Comparison of ENCODE assay signal across 10 cellular contexts in genomic region chr5:1204693-1205242, GRCh38. TPM values are rescaled to one million over a fixed set of nuclear protein-coding genes. Genes with fewer than 3 reads are reported as not detected.
DNase-seq lines count a peak whose midpoint lies in the region; ATAC-seq and TF ChIP-seq lines count a peak whose summit lies in the region.
"Had no signal": no experiment of that assay in that cellular context is flagged by ENCODE, and none has a peak within 500 bp of the region (broad histone marks: within the 10 kb centered on the region; RNA-seq: fewer than 3 reads in every experiment).

No MANE protein-coding gene starts in this region.

- no peak overlapping the region for H2AFZ ChIP-seq in SK-N-SH (ENCODE audit: low read depth)

- no peaks in the 10 kb centered on the region for H3K9me3 Mint-ChIP-seq in CD4-positive, alpha-beta memory T cell
- H3K9me3 Mint-ChIP-seq: mesothelial cell of epicardium; stimulated activated naive B cell treated with anti-CD40 and anti-IgM and Interleukin-4, amounts not matched to agents 10 μg/mL and 1 μg/mL and 100 μg/mL, for 72 hours had no signal

- no peak for TF ChIP-seq EP300 in SK-N-SH (IDR thresholded peaks at IDR 0.05; ENCODE audit: borderline replicate concordance in 1 of 2, low read depth in 1 of 2, low read length in 1 of 2)

- H3F3A ChIP-seq in SK-N-SH (replicated peaks; ENCODE audit: insufficient read depth), result no peaks in the 10 kb centered on the region

- CTCF ChIA-PET in AG04449 (lab: Yijun Ruan, JAX) (interaction anchor here (0.8 to 1.1 kb wide), 3 partner anchors 9 to 281 kb away, joined by 3 to 6 read pairs (median 4); no protein-coding TSS in a partner anchor), SK-N-SH (lab: Yijun Ruan, JAX) (interaction anchor here (0.6 to 4.6 kb wide), 11 partner anchors 11 to 450 kb away, joined by 3 to 23 read pairs (median 4); no protein-coding TSS in a partner anchor)
- CTCF ChIA-PET in CD4-positive, alpha-beta memory T cell (lab: Charles Lee; ENCODE audit: partially characterized antibody), result no interaction called here

- TF ChIP-seq CTCF in AG04449 (IDR thresholded peaks at IDR 0.05; ENCODE audit: insufficient read depth, low read length, missing control alignments) (peak; percentile 24), SK-N-SH (IDR thresholded peaks at IDR 0.05) (peak; percentile 21)

- H3K27ac ChIP-seq in SK-N-SH (ENCODE audit: low read depth in 2 of 2, low read length in 1 of 2), result no peak overlapping the region
- H3K27ac ChIP-seq in CD4-positive, alpha-beta memory T cell (ENCODE audit: low read depth, low read length), result no peak overlapping the region

- POLR2A ChIA-PET in AG04449 (lab: Yijun Ruan, JAX) (interaction anchor here (0.6 kb wide), 1 partner anchor 441 kb away, joined by 3 read pairs; no protein-coding TSS in a partner anchor), SK-N-SH (lab: Yijun Ruan, JAX) (no interaction called here)
- POLR2A ChIA-PET in CD4-positive, alpha-beta memory T cell (lab: Charles Lee; ENCODE audit: partially characterized antibody), result no interaction called here

- no peaks in the 10 kb centered on the region for H3K4me1 Mint-ChIP-seq in CD4-positive, alpha-beta memory T cell
- H3K4me1 Mint-ChIP-seq: mesothelial cell of epicardium; stimulated activated naive B cell treated with anti-CD40 and anti-IgM and Interleukin-4, amounts not matched to agents 10 μg/mL and 1 μg/mL and 100 μg/mL, for 72 hours had no signal

- H3K27ac Mint-ChIP-seq in CD4-positive, alpha-beta memory T cell, result no peak overlapping the region
- H3K27ac Mint-ChIP-seq: mesothelial cell of epicardium; stimulated activated naive B cell treated with anti-CD40 and anti-IgM and Interleukin-4, amounts not matched to agents 10 μg/mL and 1 μg/mL and 100 μg/mL, for 72 hours had no signal

- TF ChIP-seq RAD21 in SK-N-SH (IDR thresholded peaks at IDR 0.05; ENCODE audit: low read length), result peak; percentile 41

- no peaks in the 10 kb centered on the region for H3K9me2 ChIP-seq in SK-N-SH

- H3K9me3 ChIP-seq in SK-N-SH, result no peaks in the 10 kb centered on the region
- no peaks in the 10 kb centered on the region for H3K9me3 ChIP-seq in CD4-positive, alpha-beta memory T cell (ENCODE audit: control insufficient read depth in 1 of 2, low read length in 2 of 2)

- H3K4me2 ChIP-seq in SK-N-SH, result no peak overlapping the region

- WGBS in SK-N-SH (ENCODE audit: low lambda C conversion rate), result 16% methylated on average over 18 of the region's 18 CpGs

- no peaks in the 10 kb centered on the region for H3K4me1 ChIP-seq in SK-N-SH (ENCODE audit: control insufficient read depth in 1 of 2, insufficient read depth in 2 of 2, low read depth in 1 of 2, low read length in 1 of 2)
- no peaks in the 10 kb centered on the region for H3K4me1 ChIP-seq in CD4-positive, alpha-beta memory T cell (ENCODE audit: insufficient read depth, low read length)

- H3K36me3 Mint-ChIP-seq in CD4-positive, alpha-beta memory T cell, result no peaks in the 10 kb centered on the region
- H3K36me3 Mint-ChIP-seq: mesothelial cell of epicardium; stimulated activated naive B cell treated with anti-CD40 and anti-IgM and Interleukin-4, amounts not matched to agents 10 μg/mL and 1 μg/mL and 100 μg/mL, for 72 hours had no signal

- intact Hi-C loops in CD4-positive, alpha-beta memory T cell (cut with micrococcal nuclease), result no loop called here

- H3K27me3 ChIP-seq in SK-N-SH (ENCODE audit: insufficient read depth), result peaks cover 59% of the 10 kb centered on the region
- H3K27me3 ChIP-seq in CD4-positive, alpha-beta memory T cell (ENCODE audit: insufficient read depth, low read length), result no peaks in the 10 kb centered on the region

- no peaks in the 10 kb centered on the region for H4K20me1 ChIP-seq in SK-N-SH (ENCODE audit: insufficient read depth)

- no peak for ATAC-seq in HG02870 (IDR thresholded peaks at IDR 0.05; ENCODE audit: unreplicated experiment)
- ATAC-seq: stimulated activated naive B cell treated with anti-CD40 and anti-IgM and Interleukin-4, amounts not matched to agents 10 μg/mL and 1 μg/mL and 100 μg/mL, for 72 hours had no signal

- DNase-seq in AG04449 (ENCODE audit: low read depth, low spot score) (no peak), HT1080 (ENCODE audit: low read depth) (peak; percentile 49), SK-N-SH (peak; percentile 76), iPS DF 19.7 (ENCODE audit: low read depth, low spot score) (peak; percentile 33), kidney glomerular epithelial cell (lab: John Stamatoyannopoulos, UW) (no peak)
- no peak for DNase-seq in stimulated activated CD4-positive, alpha-beta T cell treated with anti-CD3 and anti-CD28 coated beads, Interleukin-12 subunit alpha, Interleukin-12 subunit beta, amount 100 ng/mL, for 4 hours
- DNase-seq in CD4-positive, alpha-beta memory T cell, result no peak
- DNase-seq: stimulated activated naive B cell treated with anti-CD40 and anti-IgM and Interleukin-4, amounts not matched to agents 10 μg/mL and 1 μg/mL and 100 μg/mL, for 72 hours had no signal

- H3K36me3 ChIP-seq in SK-N-SH (replicated peaks in 1 of 2; ENCODE audit: control insufficient read depth in 1 of 2, insufficient read depth in 2 of 2, low read length in 1 of 2), result no peaks in the 10 kb centered on the region
- no peaks in the 10 kb centered on the region for H3K36me3 ChIP-seq in CD4-positive, alpha-beta memory T cell (ENCODE audit: insufficient read depth, low read length)

- H3K4me3 Mint-ChIP-seq in CD4-positive, alpha-beta memory T cell, result no peak overlapping the region
- H3K4me3 Mint-ChIP-seq: mesothelial cell of epicardium; stimulated activated naive B cell treated with anti-CD40 and anti-IgM and Interleukin-4, amounts not matched to agents 10 μg/mL and 1 μg/mL and 100 μg/mL, for 72 hours had no signal

- no peak overlapping the region for H3K9ac ChIP-seq in SK-N-SH

- H3K4me3 ChIP-seq in AG04449 (ENCODE audit: low read depth, low read length) (no peak overlapping the region), SK-N-SH (ENCODE audit: low read depth in 2 of 2, low read length in 1 of 2) (no peak overlapping the region)
- no peak overlapping the region for H3K4me3 ChIP-seq in CD4-positive, alpha-beta memory T cell (ENCODE audit: low read length in 2 of 2)

- H3K79me2 ChIP-seq in SK-N-SH (ENCODE audit: insufficient read depth), result no peaks in the 10 kb centered on the region

- H3K27me3 Mint-ChIP-seq in CD4-positive, alpha-beta memory T cell, result no peaks in the 10 kb centered on the region

TF ChIP-seq in SK-N-SH, 30 proteins besides CTCF, POLR2A, EP300 and RAD21:
- TF ChIP-seq RCOR1 (IDR thresholded peaks at IDR 0.05; ENCODE audit: low read length) (no peak), USF2 (IDR thresholded peaks at IDR 0.05; ENCODE audit: borderline replicate concordance, low read depth, low read length) (no peak), RFX5 (IDR thresholded peaks at IDR 0.05; ENCODE audit: low read length) (no peak), FOXM1 (IDR thresholded peaks at IDR 0.05; ENCODE audit: low read depth) (no peak), SMC3 (IDR thresholded peaks at IDR 0.05; ENCODE audit: low read depth, low read length) (0 out of 2 replicates have a peak, but pooled peaks have one; percentile 20)
- TF ChIP-seq, protein P1, sequence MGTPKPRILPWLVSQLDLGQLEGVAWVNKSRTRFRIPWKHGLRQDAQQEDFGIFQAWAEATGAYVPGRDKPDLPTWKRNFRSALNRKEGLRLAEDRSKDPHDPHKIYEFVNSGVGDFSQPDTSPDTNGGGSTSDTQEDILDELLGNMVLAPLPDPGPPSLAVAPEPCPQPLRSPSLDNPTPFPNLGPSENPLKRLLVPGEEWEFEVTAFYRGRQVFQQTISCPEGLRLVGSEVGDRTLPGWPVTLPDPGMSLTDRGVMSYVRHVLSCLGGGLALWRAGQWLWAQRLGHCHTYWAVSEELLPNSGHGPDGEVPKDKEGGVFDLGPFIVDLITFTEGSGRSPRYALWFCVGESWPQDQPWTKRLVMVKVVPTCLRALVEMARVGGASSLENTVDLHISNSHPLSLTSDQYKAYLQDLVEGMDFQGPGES (IDR thresholded peaks at IDR 0.05; ENCODE audit: low read depth, low read length), result no peak

RNA-seq across cellular contexts. Expression of gene SLC6A19, which starts 3.4 kb away (rescaled TPM):
- total RNA-seq in HT1080 (2014; rRNA removed; shearing (Covaris generic)), result not detected in 2 replicates
- polyA plus RNA-seq in HT1080 (2015; cell fraction: cytosol; rRNA removed), result not detected in 2 replicates
- not detected in 2 replicates for polyA plus RNA-seq in HT1080 (2015; cell fraction: nucleus; rRNA removed)
- not detected in 2 replicates for polyA plus RNA-seq in SK-N-SH (2012; rRNA removed)
- polyA plus RNA-seq in SK-N-SH (2012; cell fraction: cytosol; rRNA removed), result not detected in 2 replicates
- 0.02 TPM in 1 of 2 replicates, not detected in the other for polyA plus RNA-seq in SK-N-SH (2012; cell fraction: nucleus; rRNA removed)
- total RNA-seq in CD4-positive, alpha-beta memory T cell, result not detected
- not detected for polyA plus RNA-seq in CD4-positive, alpha-beta memory T cell
- total RNA-seq: mesothelial cell of epicardium had no signal

RNA-seq across cellular contexts. Expression of gene SLC6A18, which starts 20.4 kb away (rescaled TPM):
- not detected in 2 replicates for total RNA-seq in HT1080 (2014; rRNA removed; shearing (Covaris generic))
- polyA plus RNA-seq in HT1080 (2015; cell fraction: cytosol; rRNA removed), result not detected in 2 replicates
- polyA plus RNA-seq in HT1080 (2015; cell fraction: nucleus; rRNA removed), result not detected in 2 replicates
- not detected in 2 replicates for polyA plus RNA-seq in SK-N-SH (2012; rRNA removed)
- not detected in 2 replicates for polyA plus RNA-seq in SK-N-SH (2012; cell fraction: cytosol; rRNA removed)
- polyA plus RNA-seq in SK-N-SH (2012; cell fraction: nucleus; rRNA removed), result not detected in 2 replicates
- total RNA-seq in CD4-positive, alpha-beta memory T cell, result not detected
- not detected for polyA plus RNA-seq in CD4-positive, alpha-beta memory T cell
- total RNA-seq: mesothelial cell of epicardium had no signal

Comparison
In these comparisons a context has a peak if more than half of its experiments do, and no peak if none do; other contexts are left out.
1. DNase-seq: peak in HT1080 (single experiment), SK-N-SH (single experiment) and iPS DF 19.7 (single experiment); none in AG04449 (single experiment), stimulated activated CD4-positive, alpha-beta T cell treated with anti-CD3 and anti-CD28 coated beads, Interleukin-12 subunit alpha, Interleukin-12 subunit beta, amount 100 ng/mL, for 4 hours (single experiment), kidney glomerular epithelial cell (single experiment) and CD4-positive, alpha-beta memory T cell (0 of 5).